In the genomic region with DNA sequence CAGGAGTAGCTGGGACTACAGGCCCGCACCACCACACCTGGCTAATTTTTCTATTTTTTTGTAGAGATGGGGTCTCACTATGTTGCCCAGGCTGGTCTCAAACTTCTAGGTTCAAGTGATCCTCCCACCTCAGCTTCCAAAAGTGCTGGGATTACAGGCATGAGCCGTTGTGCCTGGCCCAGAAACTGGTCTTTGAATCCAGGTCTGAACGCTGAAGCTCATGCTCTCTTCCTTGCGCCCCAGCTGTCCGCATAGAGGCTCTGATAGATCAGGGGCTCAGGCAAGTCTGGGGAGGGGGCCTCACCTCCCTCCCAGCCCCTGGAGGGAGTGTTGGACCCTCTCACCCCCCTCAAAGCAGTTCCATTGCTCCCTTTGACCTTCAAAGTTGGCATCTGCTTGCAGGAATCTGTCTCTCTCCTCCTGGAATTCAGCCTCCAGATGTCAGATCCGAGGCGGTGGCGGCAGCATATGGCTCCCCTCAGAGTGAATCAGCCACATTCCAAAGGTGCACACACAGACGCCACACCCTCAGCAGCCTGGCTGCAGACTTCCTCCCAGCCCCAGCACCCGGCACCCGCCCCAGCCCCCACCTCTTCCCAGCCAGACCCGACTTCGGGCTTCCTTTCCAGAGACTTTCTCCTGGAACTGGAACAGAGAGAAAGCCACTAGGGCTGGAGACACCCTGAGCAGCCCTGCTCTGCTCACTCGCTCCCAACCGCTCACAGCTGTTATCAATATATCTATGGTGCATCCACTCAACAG, we compare ENCODE assay signal across 8 cellular contexts. TPM values are rescaled to one million over a fixed set of nuclear protein-coding genes. Genes with fewer than 3 reads are reported as not detected.
DNase-seq lines count a peak whose midpoint lies in the region; ATAC-seq, FAIRE-seq and TF ChIP-seq lines count a peak whose summit lies in the region.

No MANE protein-coding gene starts in this region.

- 9% methylated on average over 12 of the region's 15 CpGs for WGBS in HepG2 (ENCODE audit: low lambda C conversion rate)

- TF ChIP-seq CTCF in colonic mucosa (IDR thresholded peaks at IDR 0.05) (no peak), HepG2 (CRISPR knock-in tag; IDR thresholded peaks at IDR 0.05) (0 out of 2 replicates have a peak, but pooled peaks have one; percentile 9), uterus (IDR thresholded peaks at IDR 0.05) (no peak)

- TF ChIP-seq EP300 in Ishikawa (IDR thresholded peaks at IDR 0.05; ENCODE audit: borderline replicate concordance) (peak; percentile 63; the same call in 1 of the 2 replicates), HepG2 (IDR thresholded peaks at IDR 0.05; ENCODE audit: low read depth in 2 of 2, low read length in 2 of 2) (no peak), HepG2 (CRISPR knock-in tag; IDR thresholded peaks at IDR 0.05; ENCODE audit: borderline replicate concordance) (no peak)

- FAIRE-seq in HepG2 (lab: Jason Lieb, UNC): no peak
- FAIRE-seq in GM19239 (lab: Jason Lieb, UNC): no peak

- H2AFZ ChIP-seq in HepG2 (ENCODE audit: low read length): no peak overlapping the region

- peak overlapping the region; percentile 24 to 46 for H3K9ac ChIP-seq in colonic mucosa (ENCODE audit: low read depth in 2 of 2, low read length in 2 of 2)
- H3K9ac ChIP-seq in HepG2 (ENCODE audit: insufficient read depth, low read depth, low read length): no peak overlapping the region

- peak; percentile 85 for ATAC-seq in HepG2
- no peak for ATAC-seq in HG02938 (IDR thresholded peaks at IDR 0.05; ENCODE audit: unreplicated experiment)
- ATAC-seq in HG03457 (IDR thresholded peaks at IDR 0.05; ENCODE audit: unreplicated experiment): no peak

- peak; percentile 2; the same call in 1 of the 2 replicates for TF ChIP-seq RAD21 in Ishikawa (IDR thresholded peaks at IDR 0.05; ENCODE audit: low read depth)
- no peak for TF ChIP-seq RAD21 in HepG2 (CRISPR knock-in tag; IDR thresholded peaks at IDR 0.05)

- H3K36me3 ChIP-seq in colonic mucosa (no peaks in the 10 kb centered on the region), HepG2 (replicated peaks in 1 of 2; ENCODE audit: control insufficient read depth in 1 of 2, insufficient read depth in 2 of 2, low read length in 2 of 2) (no peaks in the 10 kb centered on the region), uterus (no peaks in the 10 kb centered on the region)

- H3K4me1 ChIP-seq in colonic mucosa (peaks cover 5% of the 10 kb centered on the region), HepG2 (ENCODE audit: insufficient read depth, low read length) (peaks cover 18% of the 10 kb centered on the region), uterus (peaks cover 0 to 2% of the 10 kb centered on the region in 2 donors)

- H3K9me3 ChIP-seq in colonic mucosa (no peaks in the 10 kb centered on the region), HepG2 (ENCODE audit: low read length) (no peaks in the 10 kb centered on the region), uterus (no peaks in the 10 kb centered on the region)

- no peaks in the 10 kb centered on the region for H4K20me1 ChIP-seq in HepG2 (ENCODE audit: insufficient read depth, low read length)

- in situ Hi-C loops in HepG2 (cut with HindIII; ENCODE audit: extremely low pct_ligation_motif_present, low pct_unique_long_range_greater_than_20kb): no loop called here

- H3K4me3 ChIP-seq in colonic mucosa (no peak overlapping the region), HepG2 (replicated peaks in 1 of 3; ENCODE audit: insufficient read depth in 1 of 3, low read depth in 2 of 3, low read length in 3 of 3) (peak overlapping the region in 1 of 3 experiments; percentile 32; a peak in 1 of 6 replicates), uterus (no peak overlapping the region)

- no peak for TF ChIP-seq POLR2A in HepG2 (IDR thresholded peaks at IDR 0.05; ENCODE audit: insufficient read depth in 1 of 2, low read depth in 2 of 2, low read length in 2 of 2)
- TF ChIP-seq POLR2A in uterus (IDR thresholded peaks at IDR 0.05): no peak

- H3K79me2 ChIP-seq in HepG2 (ENCODE audit: insufficient read depth, low read length): no peaks in the 10 kb centered on the region

- peak; percentile 88 for DNase-seq in colonic mucosa
- DNase-seq in HepG2 (ENCODE audit: low spot score): no peak
- DNase-seq in uterus: peak; percentile 78 to 81
- no peak for DNase-seq in GM19239 (ENCODE audit: insufficient read length, low spot score)
- DNase-seq in middle frontal gyrus (ENCODE audit: extremely low spot score, low spot score): no peak

- peak overlapping the region; percentile 53 for H3K4me2 ChIP-seq in HepG2 (ENCODE audit: low read depth, low read length)

- intact Hi-C loops in colonic mucosa (cut with DNase I): no loop called here
- intact Hi-C loops in HepG2 (cut with micrococcal nuclease; ENCODE audit: unreplicated experiment): no loop called here
- intact Hi-C loops in uterus (cut with DNase I; ENCODE audit: low total_unique reads): no loop called here

- no TSS peak for BruUV-seq in HepG2 (replicated peaks; lab: Mats Ljungman, UMichigan)

- CTCF ChIA-PET in HepG2 (lab: Yijun Ruan, JAX; ENCODE audit: low intra/inter-chr PET ratio, low total read pairs): no interaction called here

- H3K27me3 ChIP-seq in colonic mucosa: no peaks in the 10 kb centered on the region
- H3K27me3 ChIP-seq in HepG2 (ENCODE audit: control insufficient read depth in 1 of 2, insufficient read depth in 2 of 2, low read length in 2 of 2): peaks cover 5 to 18% of the 10 kb centered on the region in 2 experiments; a peak in 3 of 5 replicates
- no peaks in the 10 kb centered on the region for H3K27me3 ChIP-seq in uterus

- POLR2A ChIA-PET in HepG2 (lab: Yijun Ruan, JAX): interaction anchor here (1.2 to 1.5 kb wide), 2 partner anchors 25 to 27 kb away, joined by 3 to 7 read pairs; no protein-coding TSS in a partner anchor

- peak overlapping the region; percentile 52 for H3K27ac ChIP-seq in colonic mucosa
- H3K27ac ChIP-seq in HepG2 (ENCODE audit: extremely low read length, insufficient read depth, low read length): no peak overlapping the region
- H3K27ac ChIP-seq in uterus: peak overlapping the region; percentile 64 to 79

RNA-seq across cellular contexts. Expression of a gene that starts 16.9 kb away (rescaled TPM):
- total RNA-seq in colonic mucosa (1 to 10 TPM in 1 of 2 donors, under 1 TPM in 1; 0.89 to 4.1 TPM), HepG2 (2016; rRNA removed; fragmentation: Illumina TruSeq; extraction: Trizol) (0.24 and 0.29 TPM in 2 replicates), uterus (10 to 100 TPM in 1 of 4 donors, 1 to 10 TPM in 3; 2.9 to 55.8 (median 5.1) TPM)
- total RNA-seq in HepG2 (2016; cell fraction: cytosol; rRNA removed; fragmentation: Illumina TruSeq; extraction: Trizol; ENCODE audit: low read depth): 1.0 and 1.1 TPM in 2 replicates
- total RNA-seq in HepG2 (2016; cell fraction: insoluble cytoplasmic fraction; rRNA removed; fragmentation: Illumina TruSeq; extraction: Trizol): 0.18 and 0.30 TPM in 2 replicates
- total RNA-seq in HepG2 (2016; cell fraction: membrane; rRNA removed; fragmentation: Illumina TruSeq; extraction: Trizol): 0.59 and 0.65 TPM in 2 replicates
- total RNA-seq in HepG2 (2016; cell fraction: nucleus; rRNA removed; fragmentation: Illumina TruSeq; extraction: Trizol): 0.34 and 0.63 TPM in 2 replicates
- 0.28 and 0.39 TPM in 2 replicates for polyA plus RNA-seq in HepG2 (2011; rRNA removed)
- 0.17 and 0.18 TPM in 2 replicates for polyA plus RNA-seq in HepG2 (2011; cell fraction: cytosol; rRNA removed)
- 1.1 and 1.3 TPM in 2 replicates for polyA plus RNA-seq in HepG2 (2011; cell fraction: nucleus; rRNA removed)
- polyA plus RNA-seq in HepG2 (2012): 0.91 and 2.0 TPM in 2 replicates
- polyA plus RNA-seq in HepG2 (2016; cell fraction: cytosol; fragmentation: Illumina TruSeq; extraction: Trizol; ENCODE audit: low read depth): 0.27 and 0.43 TPM in 2 replicates
- polyA plus RNA-seq in HepG2 (2016; cell fraction: insoluble cytoplasmic fraction; fragmentation: Illumina TruSeq; extraction: Trizol; ENCODE audit: low read depth): 0.70 and 0.86 TPM in 2 replicates
- polyA plus RNA-seq in HepG2 (2016; cell fraction: membrane; fragmentation: Illumina TruSeq; extraction: Trizol; ENCODE audit: low read depth): 1.3 and 1.4 TPM in 2 replicates
- polyA plus RNA-seq in HepG2 (2016; cell fraction: nucleus; fragmentation: Illumina TruSeq; extraction: Trizol; ENCODE audit: insufficient read depth, low read depth): 1.6 and 1.8 TPM in 2 replicates
- 0.44 and 3.2 TPM in 2 replicates for polyA minus RNA-seq in HepG2 (2011; rRNA and poly(A)+ RNA removed; ENCODE audit: low replicate concordance)
- polyA minus RNA-seq in HepG2 (2011; cell fraction: cytosol; rRNA and poly(A)+ RNA removed): 0.18 and 0.99 TPM in 2 replicates
- polyA minus RNA-seq in HepG2 (2011; cell fraction: nucleus; rRNA and poly(A)+ RNA removed): 0.25 and 0.52 TPM in 2 replicates

RNA-seq across cellular contexts. Expression of a gene that starts 26.1 kb away (rescaled TPM):
- total RNA-seq in colonic mucosa: 10 to 100 TPM in 1 of 2 donors, 1 to 10 TPM in 1; 5.4 to 15.4 TPM
- total RNA-seq in HepG2 (2016; rRNA removed; fragmentation: Illumina TruSeq; extraction: Trizol): 10.4 and 12.2 TPM in 2 replicates
- total RNA-seq in HepG2 (2016; cell fraction: cytosol; rRNA removed; fragmentation: Illumina TruSeq; extraction: Trizol; ENCODE audit: low read depth): 22.0 and 26.0 TPM in 2 replicates
- 8.6 and 13.4 TPM in 2 replicates for total RNA-seq in HepG2 (2016; cell fraction: insoluble cytoplasmic fraction; rRNA removed; fragmentation: Illumina TruSeq; extraction: Trizol)
- total RNA-seq in HepG2 (2016; cell fraction: membrane; rRNA removed; fragmentation: Illumina TruSeq; extraction: Trizol): 16.4 and 17.5 TPM in 2 replicates
- total RNA-seq in HepG2 (2016; cell fraction: nucleus; rRNA removed; fragmentation: Illumina TruSeq; extraction: Trizol): 6.4 and 7.5 TPM in 2 replicates
- polyA plus RNA-seq in HepG2 (2011; rRNA removed): 13.0 and 15.6 TPM in 2 replicates
- 4.7 and 8.9 TPM in 2 replicates for polyA plus RNA-seq in HepG2 (2011; cell fraction: cytosol; rRNA removed)
- 12.3 and 16.1 TPM in 2 replicates for polyA plus RNA-seq in HepG2 (2011; cell fraction: nucleus; rRNA removed)
- 9.9 and 12.9 TPM in 2 replicates for polyA plus RNA-seq in HepG2 (2012)
- 4.9 and 5.3 TPM in 2 replicates for polyA plus RNA-seq in HepG2 (2016; cell fraction: cytosol; fragmentation: Illumina TruSeq; extraction: Trizol; ENCODE audit: low read depth)
- polyA plus RNA-seq in HepG2 (2016; cell fraction: insoluble cytoplasmic fraction; fragmentation: Illumina TruSeq; extraction: Trizol; ENCODE audit: low read depth): 13.4 and 17.4 TPM in 2 replicates
- polyA plus RNA-seq in HepG2 (2016; cell fraction: membrane; fragmentation: Illumina TruSeq; extraction: Trizol; ENCODE audit: low read depth): 7.5 and 7.9 TPM in 2 replicates
- polyA plus RNA-seq in HepG2 (2016; cell fraction: nucleus; fragmentation: Illumina TruSeq; extraction: Trizol; ENCODE audit: insufficient read depth, low read depth): 20.3 and 24.4 TPM in 2 replicates
- polyA minus RNA-seq in HepG2 (2011; rRNA and poly(A)+ RNA removed; ENCODE audit: low replicate concordance): 36.2 and 88.6 TPM in 2 replicates
- polyA minus RNA-seq in HepG2 (2011; cell fraction: cytosol; rRNA and poly(A)+ RNA removed): 18.4 and 24.2 TPM in 2 replicates
- polyA minus RNA-seq in HepG2 (2011; cell fraction: nucleus; rRNA and poly(A)+ RNA removed): 6.2 and 8.5 TPM in 2 replicates
- 10 to 100 TPM in 2 of 4 donors, 1 to 10 TPM in 2; 2.1 to 18.7 (median 8.2) TPM for total RNA-seq in uterus

RNA-seq across cellular contexts. Expression of a gene that starts 52.2 kb away (rescaled TPM):
- total RNA-seq in colonic mucosa (10 to 100 TPM; 28.2 to 43.6 TPM), HepG2 (2016; rRNA removed; fragmentation: Illumina TruSeq; extraction: Trizol) (39.5 and 51.8 TPM in 2 replicates), uterus (100 to 1,000 TPM in 1 of 4 donors, 10 to 100 TPM in 2, 1 to 10 TPM in 1; 8.9 to 438 (median 35.3) TPM)
- 62.7 and 78.9 TPM in 2 replicates for total RNA-seq in HepG2 (2016; cell fraction: cytosol; rRNA removed; fragmentation: Illumina TruSeq; extraction: Trizol; ENCODE audit: low read depth)
- 44.0 and 55.1 TPM in 2 replicates for total RNA-seq in HepG2 (2016; cell fraction: insoluble cytoplasmic fraction; rRNA removed; fragmentation: Illumina TruSeq; extraction: Trizol)
- total RNA-seq in HepG2 (2016; cell fraction: membrane; rRNA removed; fragmentation: Illumina TruSeq; extraction: Trizol): 48.0 and 59.1 TPM in 2 replicates
- total RNA-seq in HepG2 (2016; cell fraction: nucleus; rRNA removed; fragmentation: Illumina TruSeq; extraction: Trizol): 21.8 and 30.9 TPM in 2 replicates
- polyA plus RNA-seq in HepG2 (2011; rRNA removed): 51.5 and 64.5 TPM in 2 replicates
- polyA plus RNA-seq in HepG2 (2011; cell fraction: cytosol; rRNA removed): 79.1 and 106 TPM in 2 replicates
- polyA plus RNA-seq in HepG2 (2011; cell fraction: nucleus; rRNA removed): 59.7 and 63.8 TPM in 2 replicates
- polyA plus RNA-seq in HepG2 (2012): 28.9 and 43.2 TPM in 2 replicates
- polyA plus RNA-seq in HepG2 (2016; cell fraction: cytosol; fragmentation: Illumina TruSeq; extraction: Trizol; ENCODE audit: low read depth): 51.5 and 69.1 TPM in 2 replicates
- polyA plus RNA-seq in HepG2 (2016; cell fraction: insoluble cytoplasmic fraction; fragmentation: Illumina TruSeq; extraction: Trizol; ENCODE audit: low read depth): 31.2 and 31.7 TPM in 2 replicates
- polyA plus RNA-seq in HepG2 (2016; cell fraction: membrane; fragmentation: Illumina TruSeq; extraction: Trizol; ENCODE audit: low read depth): 35.5 and 47.0 TPM in 2 replicates
- 70.3 and 85.7 TPM in 2 replicates for polyA plus RNA-seq in HepG2 (2016; cell fraction: nucleus; fragmentation: Illumina TruSeq; extraction: Trizol; ENCODE audit: insufficient read depth, low read depth)
- polyA minus RNA-seq in HepG2 (2011; rRNA and poly(A)+ RNA removed; ENCODE audit: low replicate concordance): 22.9 and 24.5 TPM in 2 replicates
- polyA minus RNA-seq in HepG2 (2011; cell fraction: cytosol; rRNA and poly(A)+ RNA removed): 13.2 and 17.4 TPM in 2 replicates
- polyA minus RNA-seq in HepG2 (2011; cell fraction: nucleus; rRNA and poly(A)+ RNA removed): 12.3 and 12.9 TPM in 2 replicates

RNA-seq across cellular contexts. Expression of a gene that starts 57.1 kb away (rescaled TPM):
- total RNA-seq in colonic mucosa (under 1 TPM; 0.49 to 0.82 TPM), HepG2 (2016; rRNA removed; fragmentation: Illumina TruSeq; extraction: Trizol) (not detected in 2 replicates), uterus (10 to 100 TPM in 1 of 4 donors, 1 to 10 TPM in 2, under 1 TPM in 1; 0.29 to 10.1 (median 7.6) TPM)
- total RNA-seq in HepG2 (2016; cell fraction: cytosol; rRNA removed; fragmentation: Illumina TruSeq; extraction: Trizol; ENCODE audit: low read depth): not detected in 2 replicates
- total RNA-seq in HepG2 (2016; cell fraction: insoluble cytoplasmic fraction; rRNA removed; fragmentation: Illumina TruSeq; extraction: Trizol): 0.02 TPM in 1 of 2 replicates, not detected in the other
- not detected in 2 replicates for total RNA-seq in HepG2 (2016; cell fraction: membrane; rRNA removed; fragmentation: Illumina TruSeq; extraction: Trizol)
- total RNA-seq in HepG2 (2016; cell fraction: nucleus; rRNA removed; fragmentation: Illumina TruSeq; extraction: Trizol): not detected in 2 replicates
- polyA plus RNA-seq in HepG2 (2011; rRNA removed): 0.04 and 0.05 TPM in 2 replicates
- polyA plus RNA-seq in HepG2 (2011; cell fraction: cytosol; rRNA removed): 0.04 and 0.05 TPM in 2 replicates
- polyA plus RNA-seq in HepG2 (2011; cell fraction: nucleus; rRNA removed): 0.03 and 0.05 TPM in 2 replicates
- 0.05 and 0.16 TPM in 2 replicates for polyA plus RNA-seq in HepG2 (2012)
- not detected in 2 replicates for polyA plus RNA-seq in HepG2 (2016; cell fraction: cytosol; fragmentation: Illumina TruSeq; extraction: Trizol; ENCODE audit: low read depth)
- polyA plus RNA-seq in HepG2 (2016; cell fraction: insoluble cytoplasmic fraction; fragmentation: Illumina TruSeq; extraction: Trizol; ENCODE audit: low read depth): not detected in 2 replicates
- polyA plus RNA-seq in HepG2 (2016; cell fraction: membrane; fragmentation: Illumina TruSeq; extraction: Trizol; ENCODE audit: low read depth): not detected in 2 replicates
- not detected in 2 replicates for polyA plus RNA-seq in HepG2 (2016; cell fraction: nucleus; fragmentation: Illumina TruSeq; extraction: Trizol; ENCODE audit: insufficient read depth, low read depth)
- 0.08 TPM in 1 of 2 replicates, not detected in the other for polyA minus RNA-seq in HepG2 (2011; rRNA and poly(A)+ RNA removed; ENCODE audit: low replicate concordance)
- polyA minus RNA-seq in HepG2 (2011; cell fraction: cytosol; rRNA and poly(A)+ RNA removed): not detected in 2 replicates
- polyA minus RNA-seq in HepG2 (2011; cell fraction: nucleus; rRNA and poly(A)+ RNA removed): not detected in 2 replicates

Comparison
In these comparisons a context has a peak if more than half of its experiments do, and no peak if none do; other contexts are left out.
1. DNase-seq: peak in colonic mucosa (single experiment) and uterus (2 of 2); none in HepG2 (single experiment), GM19239 (single experiment) and middle frontal gyrus (single experiment).